ENCODE assay signal across 8 cellular contexts in the genomic region with DNA sequence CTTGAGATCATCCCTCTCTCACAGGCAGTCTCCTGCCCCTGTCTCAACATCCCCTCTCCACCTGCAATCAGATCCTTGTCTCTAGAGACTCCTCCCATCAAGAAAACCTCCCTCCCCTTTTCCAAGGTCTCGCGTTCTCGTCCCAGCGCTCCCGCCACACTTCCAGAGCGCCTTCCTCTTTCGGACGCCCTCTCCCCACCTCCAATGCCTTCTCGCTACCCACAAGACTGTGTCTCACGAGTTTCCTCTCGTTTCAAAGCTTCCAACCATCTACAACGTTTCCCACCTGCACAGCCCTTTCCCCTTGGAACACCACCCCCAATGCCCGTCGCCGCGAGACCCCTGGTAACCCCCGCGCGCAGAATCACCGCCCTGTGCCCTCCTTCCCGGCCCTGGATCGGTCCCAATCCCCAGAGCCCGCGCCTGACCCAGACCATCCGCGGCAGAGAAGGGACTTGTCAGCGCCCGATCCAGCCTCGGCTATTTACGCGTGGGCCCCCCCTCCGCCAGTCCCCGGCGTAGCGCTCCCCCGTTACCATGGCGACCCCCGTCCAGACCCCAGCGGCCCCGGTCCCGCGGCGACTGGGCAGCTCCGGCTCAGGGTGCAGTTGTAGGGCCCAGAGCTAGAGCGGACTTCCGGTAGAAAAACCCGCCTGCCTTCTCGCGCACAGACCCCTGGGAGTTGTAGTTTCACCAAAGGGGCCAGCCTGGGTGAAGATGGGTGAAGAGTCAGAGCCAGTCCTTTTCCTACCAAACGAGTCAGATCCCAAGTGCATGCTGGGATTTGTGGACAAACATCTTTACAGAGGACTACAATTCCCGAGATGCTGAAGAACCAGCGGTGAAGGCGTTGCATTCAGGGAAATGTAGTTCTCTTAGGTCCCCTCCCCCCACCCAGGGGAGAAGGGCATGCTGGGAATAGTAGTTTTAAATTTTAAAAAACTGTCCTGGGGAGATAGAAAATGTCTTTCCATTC. TPM values are rescaled to one million over a fixed set of nuclear protein-coding genes. Genes with fewer than 3 reads are reported as not detected.
DNase-seq lines count a peak whose midpoint lies in the region; ATAC-seq and TF ChIP-seq lines count a peak whose summit lies in the region.

A gene (minus strand): TSS at position 619 of the 976 bp plus-strand sequence. CDS start 80 bp downstream, at position 539.

- ATAC-seq in GM19395 (IDR thresholded peaks at IDR 0.05; ENCODE audit: unreplicated experiment) (peak; percentile 95), HG03565 (IDR thresholded peaks at IDR 0.05; ENCODE audit: unreplicated experiment) (peak; percentile 94), left lung (peak; percentile 97)

- H3K4me1 ChIP-seq in left lung, result peaks cover 7 to 34% of the 10 kb centered on the region in 2 donors

- peak within 1 kb of the TSS; percentile 90 for H3K4me3 ChIP-seq in left lung

- H3K27ac ChIP-seq in C4-2B (peak within 1 kb of the TSS; percentile 98), left lung (peak within 1 kb of the TSS; percentile 87 to 93)

- TF ChIP-seq CTCF in C4-2B (conservative IDR thresholded peaks at IDR 0.05) (no peak), left lung (IDR thresholded peaks at IDR 0.05) (peak in 1 of 2 donors; percentile 11)

- peaks cover 0 to 4% of the 10 kb centered on the region in 2 donors for H3K36me3 ChIP-seq in left lung

- H3K9me3 ChIP-seq in left lung, result no peaks in the 10 kb centered on the region

- intact Hi-C loops in left lung (cut with DNase I), result no loop called here

- no peaks in the 10 kb centered on the region for H3K27me3 ChIP-seq in left lung

- peak; percentile 99 for DNase-seq in NCI-H774 (lab: John Stamatoyannopoulos, UW)
- DNase-seq in activated CD4-positive, alpha-beta T cell treated with anti-CD3 and anti-CD28 coated beads, Interleukin-2, amount 50 U/mL, for 4 hours, result peak; percentile 91 to 93
- peak; percentile 99 for DNase-seq in dermis blood vessel endothelial cell
- DNase-seq in left lung, result peak; percentile 93 to 95
- peak; percentile 82 to 88 for DNase-seq in stimulated activated CD4-positive, alpha-beta T cell treated with anti-CD3 and anti-CD28 coated beads, Interleukin-2, amount 100 ng/mL, for 48 hours

RNA-seq across cellular contexts. Expression of the gene that starts here (rescaled TPM):
- 118 and 218 TPM in 2 replicates for total RNA-seq in dermis blood vessel endothelial cell
- 100 to 1,000 TPM; 152 to 163 TPM for total RNA-seq in left lung

Comparison
In these comparisons a context has a peak if more than half of its experiments do, and no peak if none do; other contexts are left out.
1. Peak in every context shown above with its lines: DNase-seq, ATAC-seq, H3K4me3 ChIP-seq and H3K27ac ChIP-seq.